2 cellular contexts compared by ENCODE assay signal in the genomic region with DNA sequence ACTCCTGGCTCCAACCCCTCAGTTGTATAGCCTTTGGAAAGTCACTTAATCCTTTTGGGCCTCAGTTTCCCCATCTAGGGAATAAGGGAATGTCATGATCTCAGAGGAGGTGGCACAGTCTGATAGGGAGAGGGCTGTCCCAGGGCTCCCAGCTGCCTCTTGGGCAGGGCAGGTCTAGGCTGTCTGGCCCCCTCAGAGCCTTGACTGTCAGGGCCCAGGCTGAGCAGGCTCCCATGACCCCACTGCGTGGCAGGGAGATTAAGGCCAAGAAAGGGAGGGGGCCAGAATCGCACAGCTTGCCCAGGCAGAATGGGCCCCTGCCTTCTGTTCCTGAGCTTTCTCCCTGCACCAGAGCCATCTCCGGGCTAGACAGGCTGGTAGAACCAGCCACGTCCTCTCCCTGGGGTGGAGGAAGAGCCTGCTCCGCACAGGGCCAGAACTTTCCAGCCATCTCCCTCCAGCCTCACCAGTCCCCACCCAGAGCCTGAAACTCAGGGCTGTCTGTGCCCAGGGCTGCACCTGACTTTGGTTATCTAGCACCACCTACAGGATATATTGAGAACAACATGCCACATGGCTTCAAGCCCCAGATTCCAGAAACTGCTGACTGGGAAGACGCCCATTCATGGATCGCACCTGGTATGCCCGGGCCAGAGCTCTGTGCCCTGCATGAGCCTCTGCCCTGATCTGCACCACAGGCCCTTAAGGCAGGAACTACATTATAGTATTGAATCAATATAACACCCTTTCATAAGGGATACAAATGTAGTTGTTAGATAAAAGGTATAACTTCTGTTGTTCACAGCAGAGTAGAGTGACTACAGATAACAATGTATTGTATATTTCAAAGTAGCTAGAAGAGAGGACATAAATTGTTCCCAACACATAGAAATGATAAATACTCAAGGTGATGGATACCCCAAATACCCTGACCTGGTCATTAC.
TF ChIP-seq lines count a peak whose summit lies in the region.

No MANE protein-coding gene starts in this region.

TF ChIP-seq in Ishikawa, 13 proteins besides CTCF, POLR2A, EP300 and RAD21:
- no peak for TF ChIP-seq YY1 (IDR thresholded peaks at IDR 0.05; ENCODE audit: low read depth)
- peak; percentile 40; the same call in 1 of the 2 replicates for TF ChIP-seq TEAD4 (IDR thresholded peaks at IDR 0.05)
- TF ChIP-seq, protein P1, sequence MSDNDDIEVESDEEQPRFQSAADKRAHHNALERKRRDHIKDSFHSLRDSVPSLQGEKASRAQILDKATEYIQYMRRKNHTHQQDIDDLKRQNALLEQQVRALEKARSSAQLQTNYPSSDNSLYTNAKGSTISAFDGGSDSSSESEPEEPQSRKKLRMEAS (IDR thresholded peaks at IDR 0.05) = peak; percentile 78
- TF ChIP-seq, protein P2, sequence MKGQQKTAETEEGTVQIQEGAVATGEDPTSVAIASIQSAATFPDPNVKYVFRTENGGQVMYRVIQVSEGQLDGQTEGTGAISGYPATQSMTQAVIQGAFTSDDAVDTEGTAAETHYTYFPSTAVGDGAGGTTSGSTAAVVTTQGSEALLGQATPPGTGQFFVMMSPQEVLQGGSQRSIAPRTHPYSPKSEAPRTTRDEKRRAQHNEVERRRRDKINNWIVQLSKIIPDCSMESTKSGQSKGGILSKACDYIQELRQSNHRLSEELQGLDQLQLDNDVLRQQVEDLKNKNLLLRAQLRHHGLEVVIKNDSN (IDR thresholded peaks at IDR 0.05) = peak; percentile 39; the same call in 1 of the 2 replicates
- TF ChIP-seq CEBPB (IDR thresholded peaks at IDR 0.05) = no peak

TF ChIP-seq in endothelial cell of umbilical vein, 7 proteins besides CTCF, POLR2A, EP300 and RAD21:
- no peak for TF ChIP-seq FOS (IDR thresholded peaks at IDR 0.05; ENCODE audit: borderline replicate concordance, insufficient read depth, low read length)
- TF ChIP-seq JUN (IDR thresholded peaks at IDR 0.05; ENCODE audit: borderline replicate concordance, insufficient read depth, insufficient read length, low read depth) = no peak
- TF ChIP-seq GATA2 (IDR thresholded peaks at IDR 0.05; ENCODE audit: insufficient read depth, insufficient read length, low read depth, low read length) = no peak
- TF ChIP-seq POLR2AphosphoS5 (IDR thresholded peaks at IDR 0.05; ENCODE audit: insufficient read depth, low read depth, low read length) = no peak
- TF ChIP-seq EZH2 (IDR thresholded peaks at IDR 0.05; ENCODE audit: borderline replicate concordance, low read depth, low read length, severe bottlenecking) = no peak
- TF ChIP-seq, protein P1 (IDR thresholded peaks at IDR 0.05; ENCODE audit: insufficient read depth, insufficient read length) = peak; percentile 63
- no peak for TF ChIP-seq MYC (IDR thresholded peaks at IDR 0.05; ENCODE audit: low read depth, low read length)
